Comparison of ENCODE assay signal across 12 cellular contexts in genomic region chr2:151840216-151840691, GRCh38. TPM values are rescaled to one million over a fixed set of nuclear protein-coding genes. Genes with fewer than 3 reads are reported as not detected.
DNase-seq lines count a peak whose midpoint lies in the region; ATAC-seq, FAIRE-seq and TF ChIP-seq lines count a peak whose summit lies in the region.
"Had no signal": no experiment of that assay in that cellular context is flagged by ENCODE, and none has a peak within 500 bp of the region (broad histone marks: within the 10 kb centered on the region; RNA-seq: fewer than 3 reads in every experiment).

No MANE protein-coding gene starts in this region.

- no peaks in the 10 kb centered on the region for H3K27me3 ChIP-seq in WERI-Rb-1 (ENCODE audit: insufficient read depth, low read depth, severe bottlenecking)
- H3K27me3 ChIP-seq: right lobe of liver, stomach had no signal

- peak overlapping the region; percentile 71 for H2AFZ ChIP-seq in OCI-LY7 (ENCODE audit: low read length)

- H3K9me3 ChIP-seq in OCI-LY7 (ENCODE audit: low read length) (no peaks in the 10 kb centered on the region), WERI-Rb-1 (ENCODE audit: severe bottlenecking) (no peaks in the 10 kb centered on the region)
- H3K9me3 ChIP-seq: right lobe of liver, stomach had no signal

- ATAC-seq in GM19452 (IDR thresholded peaks at IDR 0.05; ENCODE audit: unreplicated experiment) (peak; percentile 99), HG03060 (IDR thresholded peaks at IDR 0.05; ENCODE audit: low read depth, unreplicated experiment) (peak; percentile 97)

- no peaks in the 10 kb centered on the region for H4K20me1 ChIP-seq in OCI-LY7 (ENCODE audit: insufficient read depth, low read length)

- H3K79me2 ChIP-seq in OCI-LY7 (ENCODE audit: insufficient read depth, low read depth, low read length), result no peaks in the 10 kb centered on the region

- H3K4me3 ChIP-seq in OCI-LY7 (ENCODE audit: low read depth, low read length, poor library complexity, severe bottlenecking) (no peak overlapping the region), WERI-Rb-1 (ENCODE audit: low read depth, low read length) (no peak overlapping the region)
- H3K4me3 ChIP-seq: right lobe of liver, stomach had no signal

- no peak for DNase-seq in GM12891 (ENCODE audit: insufficient read length, low spot score)
- peak; percentile 37 for DNase-seq in OCI-LY7 (ENCODE audit: low spot score)
- DNase-seq in WERI-Rb-1, result no peak
- no peak for DNase-seq in SKM-1 treated with dmso at 0.1 percent for 144 hours (lab: John Stamatoyannopoulos, UW; ENCODE audit: unreplicated experiment)
- no peak for DNase-seq in activated gamma-delta T cell treated with Interleukin-2 at 50 U/mL for 16 hours
- DNase-seq in activated CD4-positive, alpha-beta T cell treated with anti-CD3 and anti-CD28 coated beads, Interleukin-2, amount 50 U/mL, for 1 hour, result no peak
- DNase-seq: Calu3, kidney, right lobe of liver, stomach had no signal

- no TSS peak for BruUV-seq in OCI-LY7 (replicated peaks; lab: Mats Ljungman, UMichigan)

- CTCF ChIA-PET in OCI-LY7 (lab: Charles Lee; ENCODE audit: unreplicated experiment), result interaction anchor here (0.9 to 1.0 kb wide), 2 partner anchors 20 to 186 kb away, joined by 3 to 4 read pairs; no protein-coding TSS in a partner anchor

- intact Hi-C loops in OCI-LY7 (cut with micrococcal nuclease; ENCODE audit: unreplicated experiment), result no loop called here

- no peaks in the 10 kb centered on the region for H3K9me2 ChIP-seq in OCI-LY7 (ENCODE audit: insufficient read depth, low read length)

- TF ChIP-seq CTCF in OCI-LY7 (conservative IDR thresholded peaks at IDR 0.05; ENCODE audit: low read length) (no peak), WERI-Rb-1 (IDR thresholded peaks at IDR 0.05; ENCODE audit: low read depth, low read length) (no peak)

- POLR2A ChIA-PET in OCI-LY7 (lab: Charles Lee), result interaction anchor here (0.5 to 6.3 kb wide), 10 partner anchors 9 to 125 kb away, joined by 3 to 80 read pairs (median 4); partner anchors contain the start of gene ARL5A

- H3K27ac ChIP-seq in OCI-LY7 (ENCODE audit: low read depth, low read length, poor library complexity, severe bottlenecking) (peak overlapping the region; percentile 33), WERI-Rb-1 (no peak overlapping the region)
- H3K27ac ChIP-seq: right lobe of liver, stomach had no signal

- no peak for TF ChIP-seq POLR2A in GM12891 (IDR thresholded peaks at IDR 0.05; ENCODE audit: low read depth, low read length)

- H3K36me3 ChIP-seq in OCI-LY7 (ENCODE audit: insufficient read depth, low read length) (no peaks in the 10 kb centered on the region), WERI-Rb-1 (no peaks in the 10 kb centered on the region)
- H3K36me3 ChIP-seq: right lobe of liver, stomach had no signal

- peak overlapping the region; percentile 52 for H3K4me2 ChIP-seq in OCI-LY7 (ENCODE audit: low read length)

- peaks cover 61% of the 10 kb centered on the region for H3K4me1 ChIP-seq in OCI-LY7 (ENCODE audit: insufficient read depth, low read length, poor library complexity, severe bottlenecking)
- H3K4me1 ChIP-seq: right lobe of liver, stomach had no signal

- peak; percentile 99 for FAIRE-seq in GM12891 (lab: Jason Lieb, UNC)

TF ChIP-seq in GM12891, 5 proteins besides CTCF, POLR2A, EP300 and RAD21:
- TF ChIP-seq POLR2AphosphoS5 (IDR thresholded peaks at IDR 0.05; ENCODE audit: low read depth, low read length), result no peak
- no peak for TF ChIP-seq PAX5 (IDR thresholded peaks at IDR 0.05; ENCODE audit: insufficient read depth, low read length, severe bottlenecking)
- TF ChIP-seq SPI1 (IDR thresholded peaks at IDR 0.05; ENCODE audit: low read depth, low read length), result peak; percentile 94
- TF ChIP-seq POU2F2 (IDR thresholded peaks at IDR 0.05; ENCODE audit: low read depth, low read length), result peak; percentile 89; the same call in 1 of the 2 replicates
TF ChIP-seq in GM12891: peak in this region for 2.

RNA-seq across cellular contexts. Expression of gene ARL5A, which starts 12.0 kb away (rescaled TPM):
- 25.9 TPM for polyA plus RNA-seq in GM12891 (2012; ENCODE audit: low read depth, missing spikeins)
- total RNA-seq in OCI-LY7 (2014; rRNA removed; shearing (Covaris generic)), result 91.4 and 107 TPM in 2 replicates
- 78.1 and 78.6 TPM in 2 replicates for total RNA-seq in OCI-LY7 (2022)
